2 cellular contexts compared by ENCODE assay signal in the genomic region with DNA sequence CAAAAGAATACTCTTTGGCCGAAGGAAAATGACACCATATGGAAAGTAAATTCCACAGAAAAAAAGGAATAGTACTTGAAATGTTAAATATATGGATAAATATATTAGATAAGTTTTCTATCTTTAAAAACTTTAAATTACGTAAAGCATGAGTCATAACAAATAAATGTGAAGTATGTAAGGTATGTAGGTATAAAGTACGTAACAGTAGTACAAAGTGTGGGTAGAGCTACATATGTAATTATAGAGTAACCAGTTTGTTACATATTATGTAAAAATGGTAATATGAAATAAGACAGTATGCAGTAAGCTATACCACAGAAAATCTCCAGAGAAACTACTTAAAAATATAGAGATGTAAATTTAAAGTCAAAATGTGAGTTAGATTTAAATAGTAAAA.
TF ChIP-seq lines count a peak whose summit lies in the region.

No MANE protein-coding gene starts in this region.

TF ChIP-seq in GM23338, 12 proteins besides CTCF, POLR2A, EP300 and RAD21 (continued from another document):
- TF ChIP-seq ETS1 (IDR thresholded peaks at IDR 0.05): no peak
- TF ChIP-seq CREB1 (CRISPR knock-in tag; IDR thresholded peaks at IDR 0.05; ENCODE audit: low read depth): no peak
- TF ChIP-seq, protein P1, sequence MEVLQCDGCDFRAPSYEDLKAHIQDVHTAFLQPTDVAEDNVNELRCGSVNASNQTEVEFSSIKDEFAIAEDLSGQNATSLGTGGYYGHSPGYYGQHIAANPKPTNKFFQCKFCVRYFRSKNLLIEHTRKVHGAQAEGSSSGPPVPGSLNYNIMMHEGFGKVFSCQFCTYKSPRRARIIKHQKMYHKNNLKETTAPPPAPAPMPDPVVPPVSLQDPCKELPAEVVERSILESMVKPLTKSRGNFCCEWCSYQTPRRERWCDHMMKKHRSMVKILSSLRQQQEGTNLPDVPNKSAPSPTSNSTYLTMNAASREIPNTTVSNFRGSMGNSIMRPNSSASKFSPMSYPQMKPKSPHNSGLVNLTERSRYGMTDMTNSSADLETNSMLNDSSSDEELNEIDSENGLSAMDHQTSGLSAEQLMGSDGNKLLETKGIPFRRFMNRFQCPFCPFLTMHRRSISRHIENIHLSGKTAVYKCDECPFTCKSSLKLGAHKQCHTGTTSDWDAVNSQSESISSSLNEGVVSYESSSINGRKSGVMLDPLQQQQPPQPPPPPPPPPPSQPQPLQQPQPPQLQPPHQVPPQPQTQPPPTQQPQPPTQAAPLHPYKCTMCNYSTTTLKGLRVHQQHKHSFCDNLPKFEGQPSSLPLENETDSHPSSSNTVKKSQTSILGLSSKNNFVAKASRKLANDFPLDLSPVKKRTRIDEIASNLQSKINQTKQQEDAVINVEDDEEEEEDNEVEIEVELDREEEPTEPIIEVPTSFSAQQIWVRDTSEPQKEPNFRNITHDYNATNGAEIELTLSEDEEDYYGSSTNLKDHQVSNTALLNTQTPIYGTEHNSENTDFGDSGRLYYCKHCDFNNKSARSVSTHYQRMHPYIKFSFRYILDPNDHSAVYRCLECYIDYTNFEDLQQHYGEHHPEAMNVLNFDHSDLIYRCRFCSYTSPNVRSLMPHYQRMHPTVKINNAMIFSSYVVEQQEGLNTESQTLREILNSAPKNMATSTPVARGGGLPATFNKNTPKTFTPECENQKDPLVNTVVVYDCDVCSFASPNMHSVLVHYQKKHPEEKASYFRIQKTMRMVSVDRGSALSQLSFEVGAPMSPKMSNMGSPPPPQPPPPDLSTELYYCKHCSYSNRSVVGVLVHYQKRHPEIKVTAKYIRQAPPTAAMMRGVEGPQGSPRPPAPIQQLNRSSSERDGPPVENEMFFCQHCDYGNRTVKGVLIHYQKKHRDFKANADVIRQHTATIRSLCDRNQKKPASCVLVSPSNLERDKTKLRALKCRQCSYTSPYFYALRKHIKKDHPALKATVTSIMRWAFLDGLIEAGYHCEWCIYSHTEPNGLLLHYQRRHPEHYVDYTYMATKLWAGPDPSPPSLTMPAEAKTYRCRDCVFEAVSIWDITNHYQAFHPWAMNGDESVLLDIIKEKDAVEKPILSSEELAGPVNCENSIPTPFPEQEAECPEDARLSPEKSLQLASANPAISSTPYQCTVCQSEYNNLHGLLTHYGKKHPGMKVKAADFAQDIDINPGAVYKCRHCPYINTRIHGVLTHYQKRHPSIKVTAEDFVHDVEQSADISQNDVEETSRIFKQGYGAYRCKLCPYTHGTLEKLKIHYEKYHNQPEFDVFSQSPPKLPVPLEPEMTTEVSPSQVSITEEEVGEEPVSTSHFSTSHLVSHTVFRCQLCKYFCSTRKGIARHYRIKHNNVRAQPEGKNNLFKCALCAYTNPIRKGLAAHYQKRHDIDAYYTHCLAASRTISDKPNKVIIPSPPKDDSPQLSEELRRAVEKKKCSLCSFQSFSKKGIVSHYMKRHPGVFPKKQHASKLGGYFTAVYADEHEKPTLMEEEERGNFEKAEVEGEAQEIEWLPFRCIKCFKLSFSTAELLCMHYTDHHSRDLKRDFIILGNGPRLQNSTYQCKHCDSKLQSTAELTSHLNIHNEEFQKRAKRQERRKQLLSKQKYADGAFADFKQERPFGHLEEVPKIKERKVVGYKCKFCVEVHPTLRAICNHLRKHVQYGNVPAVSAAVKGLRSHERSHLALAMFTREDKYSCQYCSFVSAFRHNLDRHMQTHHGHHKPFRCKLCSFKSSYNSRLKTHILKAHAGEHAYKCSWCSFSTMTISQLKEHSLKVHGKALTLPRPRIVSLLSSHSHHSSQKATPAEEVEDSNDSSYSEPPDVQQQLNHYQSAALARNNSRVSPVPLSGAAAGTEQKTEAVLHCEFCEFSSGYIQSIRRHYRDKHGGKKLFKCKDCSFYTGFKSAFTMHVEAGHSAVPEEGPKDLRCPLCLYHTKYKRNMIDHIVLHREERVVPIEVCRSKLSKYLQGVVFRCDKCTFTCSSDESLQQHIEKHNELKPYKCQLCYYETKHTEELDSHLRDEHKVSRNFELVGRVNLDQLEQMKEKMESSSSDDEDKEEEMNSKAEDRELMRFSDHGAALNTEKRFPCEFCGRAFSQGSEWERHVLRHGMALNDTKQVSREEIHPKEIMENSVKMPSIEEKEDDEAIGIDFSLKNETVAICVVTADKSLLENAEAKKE (CRISPR knock-in tag; IDR thresholded peaks at IDR 0.05): no peak
- TF ChIP-seq REST (IDR thresholded peaks at IDR 0.05; ENCODE audit: unreplicated experiment): no peak
- no peak for TF ChIP-seq STAT1 (IDR thresholded peaks at IDR 0.05; ENCODE audit: unreplicated experiment)
- TF ChIP-seq ZNF331 (CRISPR knock-in tag; IDR thresholded peaks at IDR 0.05; ENCODE audit: low read depth): no peak
- no peak for TF ChIP-seq EZH2 (IDR thresholded peaks at IDR 0.05; ENCODE audit: low read depth, unreplicated experiment)
- TF ChIP-seq JUNB (IDR thresholded peaks at IDR 0.05; ENCODE audit: unreplicated experiment): no peak
- no peak for TF ChIP-seq POLR2AphosphoS5 (IDR thresholded peaks at IDR 0.05; ENCODE audit: low read depth)

TF ChIP-seq in endothelial cell of umbilical vein, 7 proteins besides CTCF, POLR2A, EP300 and RAD21 (continued from another document):
- TF ChIP-seq MAX (IDR thresholded peaks at IDR 0.05; ENCODE audit: insufficient read depth, insufficient read length): no peak
- no peak for TF ChIP-seq MYC (IDR thresholded peaks at IDR 0.05; ENCODE audit: low read depth, low read length)
- no peak for TF ChIP-seq FOS (IDR thresholded peaks at IDR 0.05; ENCODE audit: borderline replicate concordance, insufficient read depth, low read length)
- no peak for TF ChIP-seq POLR2AphosphoS5 (IDR thresholded peaks at IDR 0.05; ENCODE audit: insufficient read depth, low read depth, low read length)
TF ChIP-seq in endothelial cell of umbilical vein: peak in this region for 0.
